Comparison of ENCODE assay signal across 8 cellular contexts in genomic region chr3:44477312-44478030, GRCh38. TPM values are rescaled to one million over a fixed set of nuclear protein-coding genes. Genes with fewer than 3 reads are reported as not detected.
DNase-seq lines count a peak whose midpoint lies in the region; ATAC-seq and TF ChIP-seq lines count a peak whose summit lies in the region.

ZNF445 (minus strand) TSS chr3:44477670; CDS start chr3:44455549, 22,121 bp downstream.

- DNase-seq in AG04449 (ENCODE audit: low read depth, low spot score) (no peak), NCI-H460 (ENCODE audit: extremely low read depth, low read depth) (peak; percentile 64), left kidney (ENCODE audit: low read depth, low spot score) (peak; percentile 95)
- peak; percentile 70 to 72 for DNase-seq in activated CD4-positive, alpha-beta T cell treated with anti-CD3 and anti-CD28 coated beads for 4 hours
- peak; percentile 65 to 70 for DNase-seq in stimulated activated CD4-positive, alpha-beta T cell treated with anti-CD3 and anti-CD28 coated beads, Interleukin-1b, Interleukin-23, amount 100 ng/mL, for 4 hours (ENCODE audit: low read depth in 2 of 2)

- H3K27ac ChIP-seq in cingulate gyrus (ENCODE audit: low read depth, low read length), result peak within 1 kb of the TSS; percentile 20

- CTCF ChIA-PET in AG04449 (lab: Yijun Ruan, JAX), result interaction anchor here (2.0 kb wide), 1 partner anchor 153 kb away, joined by 7 read pairs; no protein-coding TSS in a partner anchor

- POLR2A ChIA-PET in AG04449 (lab: Yijun Ruan, JAX), result interaction anchor here (0.6 kb wide), 1 partner anchor 148 kb away, joined by 3 read pairs; no protein-coding TSS in a partner anchor

- no peak for TF ChIP-seq CTCF in AG04449 (IDR thresholded peaks at IDR 0.05; ENCODE audit: insufficient read depth, low read length, missing control alignments)

- ATAC-seq in GM18868 (IDR thresholded peaks at IDR 0.05; ENCODE audit: unreplicated experiment) (peak; percentile 89), HG03139 (IDR thresholded peaks at IDR 0.05; ENCODE audit: unreplicated experiment) (peak; percentile 69)

- peak within 1 kb of the TSS; percentile 65 for H3K4me3 ChIP-seq in AG04449 (ENCODE audit: low read depth, low read length)

RNA-seq across cellular contexts. Expression of gene ZNF445, which starts in this region (rescaled TPM):
- total RNA-seq in NCI-H460 (2014; rRNA removed; shearing (Covaris generic)), result 2.7 and 3.0 TPM in 2 replicates
- 4.8 and 5.2 TPM in 2 replicates for polyA plus RNA-seq in NCI-H460 (2014; cell fraction: nucleus; rRNA removed)
